In genomic region chr4:1881709-1882108, GRCh38 we compare ENCODE assay signal across 18 cellular contexts. TPM values are rescaled to one million over a fixed set of nuclear protein-coding genes. Genes with fewer than 3 reads are reported as not detected.
DNase-seq lines count a peak whose midpoint lies in the region; ATAC-seq, FAIRE-seq and TF ChIP-seq lines count a peak whose summit lies in the region.
"Had no signal": no experiment of that assay in that cellular context is flagged by ENCODE, and none has a peak within 500 bp of the region (broad histone marks: within the 10 kb centered on the region; RNA-seq: fewer than 3 reads in every experiment).

No MANE protein-coding gene starts in this region.

- 92% methylated on average over 1 of the region's 1 CpG for WGBS in HepG2 (ENCODE audit: low lambda C conversion rate)
- 42% methylated on average over 1 of the region's 1 CpG for WGBS in right lobe of liver (ENCODE audit: insufficient coverage, low coverage, low lambda C conversion rate, missing lambda C conversion rate)

- peak overlapping the region; percentile 80 for H3K27ac Mint-ChIP-seq in T-helper 2 cell treated with Interferon-gamma antibody and Interleukin-4, amounts not matched to agents 5 μg/mL and 100 μg/mL, for 36 hours
- peak overlapping the region; percentile 22 for H3K27ac Mint-ChIP-seq in endothelial cell (ENCODE audit: unreplicated experiment)

- H3K79me2 ChIP-seq in HepG2 (ENCODE audit: insufficient read depth, low read length) = peaks cover 93% of the 10 kb centered on the region

- H4K20me1 ChIP-seq in HepG2 (ENCODE audit: insufficient read depth, low read length) = peaks cover 47% of the 10 kb centered on the region

- TF ChIP-seq CTCF in HepG2 (CRISPR knock-in tag; IDR thresholded peaks at IDR 0.05) (no peak), right lobe of liver (IDR thresholded peaks at IDR 0.05) (no peak), endothelial cell (IDR thresholded peaks at IDR 0.05; ENCODE audit: unreplicated experiment) (no peak)

- peak overlapping the region; percentile 38 for H3K4me3 Mint-ChIP-seq in T-helper 2 cell treated with Interferon-gamma antibody and Interleukin-4, amounts not matched to agents 5 μg/mL and 100 μg/mL, for 36 hours
- H3K4me3 Mint-ChIP-seq in endothelial cell (ENCODE audit: unreplicated experiment) = no peak overlapping the region

- H3K4me3 ChIP-seq in HepG2 (replicated peaks in 1 of 3; ENCODE audit: insufficient read depth in 1 of 3, low read depth in 2 of 3, low read length in 3 of 3) (no peak overlapping the region), right lobe of liver (no peak overlapping the region)
- H3K4me3 ChIP-seq: suprapubic skin had no signal

- CTCF ChIA-PET in HepG2 (lab: Yijun Ruan, JAX; ENCODE audit: low intra/inter-chr PET ratio, low total read pairs) = no interaction called here

- BruUV-seq in HepG2 (replicated peaks; lab: Mats Ljungman, UMichigan) = no TSS peak

- FAIRE-seq in HepG2 (lab: Jason Lieb, UNC) = no peak

- intact Hi-C loops in HepG2 (cut with micrococcal nuclease; ENCODE audit: unreplicated experiment) (no loop called here), right lobe of liver (cut with DNase I) (no loop called here)

- POLR2A ChIA-PET in HepG2 (lab: Yijun Ruan, JAX) = no interaction called here

- H3K9me3 ChIP-seq in HepG2 (ENCODE audit: low read length) = no peaks in the 10 kb centered on the region
- no peaks in the 10 kb centered on the region for H3K9me3 ChIP-seq in right lobe of liver
- H3K9me3 ChIP-seq: suprapubic skin had no signal

- no peak overlapping the region for H3K9ac ChIP-seq in HepG2 (ENCODE audit: insufficient read depth, low read depth, low read length)

- TF ChIP-seq POLR2A in HepG2 (IDR thresholded peaks at IDR 0.05; ENCODE audit: insufficient read depth in 1 of 2, low read depth in 2 of 2, low read length in 2 of 2) = no peak
- no peak for TF ChIP-seq POLR2A in right lobe of liver (IDR thresholded peaks at IDR 0.05)

- TF ChIP-seq RAD21 in HepG2 (CRISPR knock-in tag; IDR thresholded peaks at IDR 0.05) = no peak

- no peak overlapping the region for H2AFZ ChIP-seq in HepG2 (ENCODE audit: low read length)

- H3K4me1 ChIP-seq in HepG2 (ENCODE audit: insufficient read depth, low read length) (peaks cover 55% of the 10 kb centered on the region), right lobe of liver (peaks cover 0 to 19% (median 7%) of the 10 kb centered on the region in 4 donors)
- H3K4me1 ChIP-seq: suprapubic skin had no signal

- peaks cover 52% of the 10 kb centered on the region for H3K4me1 Mint-ChIP-seq in T-helper 2 cell treated with Interferon-gamma antibody and Interleukin-4, amounts not matched to agents 5 μg/mL and 100 μg/mL, for 36 hours (ENCODE audit: low read depth)
- H3K4me1 Mint-ChIP-seq in endothelial cell (ENCODE audit: unreplicated experiment) = peaks cover 22% of the 10 kb centered on the region

- TF ChIP-seq EP300 in HepG2 (IDR thresholded peaks at IDR 0.05; ENCODE audit: low read depth in 2 of 2, low read length in 2 of 2) (no peak), HepG2 (CRISPR knock-in tag; IDR thresholded peaks at IDR 0.05; ENCODE audit: borderline replicate concordance) (no peak)

- H3K9me3 Mint-ChIP-seq in T-helper 2 cell treated with Interferon-gamma antibody and Interleukin-4, amounts not matched to agents 5 μg/mL and 100 μg/mL, for 36 hours = no peaks in the 10 kb centered on the region
- H3K9me3 Mint-ChIP-seq in endothelial cell (ENCODE audit: unreplicated experiment) = no peaks in the 10 kb centered on the region

- no peak overlapping the region for H3K27ac ChIP-seq in HepG2 (ENCODE audit: extremely low read length, insufficient read depth, low read length)
- no peak overlapping the region for H3K27ac ChIP-seq in right lobe of liver
- H3K27ac ChIP-seq: suprapubic skin had no signal

- H3K36me3 Mint-ChIP-seq in T-helper 2 cell treated with Interferon-gamma antibody and Interleukin-4, amounts not matched to agents 5 μg/mL and 100 μg/mL, for 36 hours (ENCODE audit: low read depth) = peaks cover 33% of the 10 kb centered on the region
- peaks cover 6% of the 10 kb centered on the region for H3K36me3 Mint-ChIP-seq in endothelial cell (ENCODE audit: low read depth, unreplicated experiment)

- H3K36me3 ChIP-seq in HepG2 (replicated peaks in 1 of 2; ENCODE audit: control insufficient read depth in 1 of 2, insufficient read depth in 2 of 2, low read length in 2 of 2) (peaks cover 0 to 3% of the 10 kb centered on the region in 2 experiments; a peak in 2 of 5 replicates), right lobe of liver (no peaks in the 10 kb centered on the region)
- H3K36me3 ChIP-seq: suprapubic skin had no signal

- ATAC-seq in HepG2 (0 out of 3 replicates have a peak, but pooled peaks have one; percentile 25), right lobe of liver (no peak), HG02678 (IDR thresholded peaks at IDR 0.05; ENCODE audit: unreplicated experiment) (no peak)
- ATAC-seq: left ventricle myocardium superior had no signal

- H3K27me3 ChIP-seq in HepG2 (ENCODE audit: control insufficient read depth in 1 of 2, insufficient read depth in 2 of 2, low read length in 2 of 2) (no peaks in the 10 kb centered on the region), right lobe of liver (no peaks in the 10 kb centered on the region)
- H3K27me3 ChIP-seq: suprapubic skin had no signal

- no peak overlapping the region for H3K4me2 ChIP-seq in HepG2 (ENCODE audit: low read depth, low read length)

- in situ Hi-C loops in HepG2 (cut with HindIII; ENCODE audit: extremely low pct_ligation_motif_present, low pct_unique_long_range_greater_than_20kb) = no loop called here

- no peaks in the 10 kb centered on the region for H3K27me3 Mint-ChIP-seq in T-helper 2 cell treated with Interferon-gamma antibody and Interleukin-4, amounts not matched to agents 5 μg/mL and 100 μg/mL, for 36 hours (ENCODE audit: low read depth)
- H3K27me3 Mint-ChIP-seq in endothelial cell (ENCODE audit: unreplicated experiment) = peaks cover 12% of the 10 kb centered on the region

- no peak for DNase-seq in HepG2 (ENCODE audit: low spot score)
- DNase-seq in right lobe of liver = no peak
- DNase-seq in T-helper 2 cell treated with Interferon-gamma antibody and Interleukin-4, amounts not matched to agents 5 μg/mL and 100 μg/mL, for 36 hours (ENCODE audit: low spot score) = no peak
- DNase-seq in endothelial cell (ENCODE audit: low spot score) = no peak
- DNase-seq in cortex of kidney (lab: John Stamatoyannopoulos, UW) = no peak
- DNase-seq in Ammon's horn (ENCODE audit: low spot score) = no peak
- DNase-seq: activated CD8-positive, alpha-beta memory T cell treated with anti-CD3 and anti-CD28 coated beads for 24 hours; activated effector memory CD4-positive, alpha-beta T cell treated with Interleukin-2 at 50 U/mL for 16 hours; Calu3; effector memory CD4-positive, alpha-beta T cell; EL; GOT3; head of caudate nucleus; left ventricle myocardium superior; NCI-H1417 treated with DMSO at 0.1 percent for 48 hours; NCI-H526 had no signal

RNA-seq across cellular contexts. Expression of gene NSD2, which starts 10.5 kb away (rescaled TPM):
- total RNA-seq in HepG2 (2016; rRNA removed; fragmentation: Illumina TruSeq; extraction: Trizol) = 62.0 and 65.9 TPM in 2 replicates
- total RNA-seq in HepG2 (2016; cell fraction: cytosol; rRNA removed; fragmentation: Illumina TruSeq; extraction: Trizol; ENCODE audit: low read depth) = 184 and 195 TPM in 2 replicates
- 53.2 and 63.6 TPM in 2 replicates for total RNA-seq in HepG2 (2016; cell fraction: insoluble cytoplasmic fraction; rRNA removed; fragmentation: Illumina TruSeq; extraction: Trizol)
- 147 and 176 TPM in 2 replicates for total RNA-seq in HepG2 (2016; cell fraction: membrane; rRNA removed; fragmentation: Illumina TruSeq; extraction: Trizol)
- 58.7 and 66.8 TPM in 2 replicates for total RNA-seq in HepG2 (2016; cell fraction: nucleus; rRNA removed; fragmentation: Illumina TruSeq; extraction: Trizol)
- 19.4 and 22.0 TPM in 2 replicates for polyA plus RNA-seq in HepG2 (2011; rRNA removed)
- 11.1 and 12.8 TPM in 2 replicates for polyA plus RNA-seq in HepG2 (2011; cell fraction: cytosol; rRNA removed)
- polyA plus RNA-seq in HepG2 (2011; cell fraction: nucleus; rRNA removed) = 56.9 and 75.7 TPM in 2 replicates
- polyA plus RNA-seq in HepG2 (2012) = 26.3 and 32.9 TPM in 2 replicates
- polyA plus RNA-seq in HepG2 (2016; cell fraction: cytosol; fragmentation: Illumina TruSeq; extraction: Trizol; ENCODE audit: low read depth) = 11.4 and 12.5 TPM in 2 replicates
- 37.5 and 47.3 TPM in 2 replicates for polyA plus RNA-seq in HepG2 (2016; cell fraction: insoluble cytoplasmic fraction; fragmentation: Illumina TruSeq; extraction: Trizol; ENCODE audit: low read depth)
- polyA plus RNA-seq in HepG2 (2016; cell fraction: membrane; fragmentation: Illumina TruSeq; extraction: Trizol; ENCODE audit: low read depth) = 30.1 and 30.2 TPM in 2 replicates
- 107 and 112 TPM in 2 replicates for polyA plus RNA-seq in HepG2 (2016; cell fraction: nucleus; fragmentation: Illumina TruSeq; extraction: Trizol; ENCODE audit: insufficient read depth, low read depth)
- polyA minus RNA-seq in HepG2 (2011; rRNA and poly(A)+ RNA removed; ENCODE audit: low replicate concordance) = 72.2 and 123 TPM in 2 replicates
- polyA minus RNA-seq in HepG2 (2011; cell fraction: cytosol; rRNA and poly(A)+ RNA removed) = 27.9 and 31.4 TPM in 2 replicates
- 66.3 and 67.3 TPM in 2 replicates for polyA minus RNA-seq in HepG2 (2011; cell fraction: nucleus; rRNA and poly(A)+ RNA removed)
- total RNA-seq in right lobe of liver = 10 to 100 TPM; 11.4 to 19.4 (median 14.0) TPM
- total RNA-seq in endothelial cell (ENCODE audit: unreplicated experiment) = 93.5 TPM

RNA-seq across cellular contexts. Expression of gene LETM1, which starts 25.8 kb away (rescaled TPM):
- total RNA-seq in HepG2 (2016; rRNA removed; fragmentation: Illumina TruSeq; extraction: Trizol) (29.4 and 41.6 TPM in 2 replicates), right lobe of liver (10 to 100 TPM; 18.1 to 31.0 (median 25.6) TPM), endothelial cell (ENCODE audit: unreplicated experiment) (37.1 TPM)
- total RNA-seq in HepG2 (2016; cell fraction: cytosol; rRNA removed; fragmentation: Illumina TruSeq; extraction: Trizol; ENCODE audit: low read depth) = 5.3 and 7.1 TPM in 2 replicates
- total RNA-seq in HepG2 (2016; cell fraction: insoluble cytoplasmic fraction; rRNA removed; fragmentation: Illumina TruSeq; extraction: Trizol) = 25.4 and 43.2 TPM in 2 replicates
- total RNA-seq in HepG2 (2016; cell fraction: membrane; rRNA removed; fragmentation: Illumina TruSeq; extraction: Trizol) = 10.6 and 10.8 TPM in 2 replicates
- 39.8 and 46.4 TPM in 2 replicates for total RNA-seq in HepG2 (2016; cell fraction: nucleus; rRNA removed; fragmentation: Illumina TruSeq; extraction: Trizol)
- polyA plus RNA-seq in HepG2 (2011; rRNA removed) = 9.7 and 14.7 TPM in 2 replicates
- polyA plus RNA-seq in HepG2 (2011; cell fraction: cytosol; rRNA removed) = 6.3 and 8.5 TPM in 2 replicates
- polyA plus RNA-seq in HepG2 (2011; cell fraction: nucleus; rRNA removed) = 56.2 and 61.1 TPM in 2 replicates
- polyA plus RNA-seq in HepG2 (2012) = 12.6 and 16.7 TPM in 2 replicates
- polyA plus RNA-seq in HepG2 (2016; cell fraction: cytosol; fragmentation: Illumina TruSeq; extraction: Trizol; ENCODE audit: low read depth) = 1.6 and 2.1 TPM in 2 replicates
- polyA plus RNA-seq in HepG2 (2016; cell fraction: insoluble cytoplasmic fraction; fragmentation: Illumina TruSeq; extraction: Trizol; ENCODE audit: low read depth) = 14.8 and 19.6 TPM in 2 replicates
- polyA plus RNA-seq in HepG2 (2016; cell fraction: membrane; fragmentation: Illumina TruSeq; extraction: Trizol; ENCODE audit: low read depth) = 3.7 and 4.3 TPM in 2 replicates
- polyA plus RNA-seq in HepG2 (2016; cell fraction: nucleus; fragmentation: Illumina TruSeq; extraction: Trizol; ENCODE audit: insufficient read depth, low read depth) = 74.4 and 84.9 TPM in 2 replicates
- polyA minus RNA-seq in HepG2 (2011; rRNA and poly(A)+ RNA removed; ENCODE audit: low replicate concordance) = 41.3 and 51.6 TPM in 2 replicates
- 26.3 and 30.1 TPM in 2 replicates for polyA minus RNA-seq in HepG2 (2011; cell fraction: cytosol; rRNA and poly(A)+ RNA removed)
- polyA minus RNA-seq in HepG2 (2011; cell fraction: nucleus; rRNA and poly(A)+ RNA removed) = 21.1 and 31.3 TPM in 2 replicates
